1 cellular context compared by ENCODE assay signal in genomic region chr15:37034835-37035234, GRCh38.
TF ChIP-seq lines count a peak whose summit lies in the region.

No MANE protein-coding gene starts in this region.

TF ChIP-seq in GM23338, 12 proteins besides CTCF, POLR2A, EP300 and RAD21 (continued from another document):
- TF ChIP-seq ETS1 (IDR thresholded peaks at IDR 0.05) (no peak), STAT1 (IDR thresholded peaks at IDR 0.05; ENCODE audit: unreplicated experiment) (no peak), ZNF331 (CRISPR knock-in tag; IDR thresholded peaks at IDR 0.05; ENCODE audit: low read depth) (no peak)
